ENCODE assay signal across 9 cellular contexts in the genomic region with DNA sequence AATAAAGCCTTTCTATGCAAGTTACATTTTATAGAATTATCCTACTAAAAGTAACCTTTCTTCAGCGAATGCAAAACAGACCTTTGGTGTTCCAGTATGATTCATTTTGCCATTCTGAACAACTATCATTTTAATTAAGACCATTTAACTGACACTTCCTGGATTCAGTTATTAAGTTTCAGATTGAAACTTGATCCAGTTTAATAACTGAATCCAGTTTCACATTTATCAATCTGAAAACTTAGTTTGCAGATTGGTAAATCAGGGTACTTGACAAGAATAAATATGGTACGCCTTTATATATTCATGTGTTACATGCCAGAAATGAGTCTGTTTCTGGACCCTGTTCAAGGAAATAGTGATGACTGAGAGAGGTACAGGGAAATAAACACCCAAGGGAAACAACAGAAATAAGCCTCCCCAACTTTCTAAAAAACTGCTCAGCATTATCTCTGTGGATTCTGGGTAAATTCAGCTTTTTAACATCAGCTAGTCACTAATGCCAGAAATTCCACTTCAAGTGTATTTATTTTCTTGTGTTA. TPM values are rescaled to one million over a fixed set of nuclear protein-coding genes. Genes with fewer than 3 reads are reported as not detected.
DNase-seq lines count a peak whose midpoint lies in the region; ATAC-seq, FAIRE-seq and TF ChIP-seq lines count a peak whose summit lies in the region.
"Had no signal": no experiment of that assay in that cellular context is flagged by ENCODE, and none has a peak within 500 bp of the region (broad histone marks: within the 10 kb centered on the region; RNA-seq: fewer than 3 reads in every experiment).

No MANE protein-coding gene starts in this region.

- TF ChIP-seq CTCF in keratinocyte (optimal IDR thresholded peaks at IDR 0.05 in 1 of 3, IDR thresholded peaks at IDR 0.05 in 1 of 3, conservative IDR thresholded peaks at IDR 0.05 in 1 of 3; ENCODE audit: extremely low read depth in 1 of 3, insufficient read depth in 2 of 3, low read length in 3 of 3) (no peak), thyroid gland (IDR thresholded peaks at IDR 0.05) (no peak)

- no peak for ATAC-seq in activated T-cell treated with anti-CD3 and anti-CD28 coated beads, Interleukin-2, amount 50 U/mL, for 4 hours
- no peak for ATAC-seq in GM21526 (IDR thresholded peaks at IDR 0.05; ENCODE audit: low FRiP score, unreplicated experiment)

- no peaks in the 10 kb centered on the region for H3K9me3 Mint-ChIP-seq in activated T-cell treated with anti-CD3 and anti-CD28 coated beads, Interleukin-2, amount 50 U/mL, for 4 hours
- no peaks in the 10 kb centered on the region for H3K9me3 Mint-ChIP-seq in activated T-helper 1 cell treated with anti-CD3 and anti-CD28 coated beads, Interleukin-12 subunit alpha, Interleukin-12 subunit beta, Interleukin-2, Interleukin-4 antibody, amounts not matched to agents 30 ng/mL and 10 ng/mL and 1 ng/mL, durations not matched to agents 14 hours and 24 hours and 36 hours

- intact Hi-C loops in activated T-helper 1 cell treated with anti-CD3 and anti-CD28 coated beads, Interleukin-12 subunit alpha, Interleukin-12 subunit beta, Interleukin-2, Interleukin-4 antibody, amounts not matched to agents 30 ng/mL and 10 ng/mL and 1 ng/mL, durations not matched to agents 14 hours and 24 hours and 36 hours (cut with micrococcal nuclease), result loop anchor here (2.0 to 5.0 kb wide), 7 partner anchors 17 to 336 kb away; a partner anchor contains a TSS
- intact Hi-C loops in thyroid gland (cut with DNase I), result no loop called here

- peak overlapping the region; percentile 75 for H3K4me3 Mint-ChIP-seq in activated T-cell treated with anti-CD3 and anti-CD28 coated beads, Interleukin-2, amount 50 U/mL, for 4 hours
- H3K4me3 Mint-ChIP-seq in activated T-helper 1 cell treated with anti-CD3 and anti-CD28 coated beads, Interleukin-12 subunit alpha, Interleukin-12 subunit beta, Interleukin-2, Interleukin-4 antibody, amounts not matched to agents 30 ng/mL and 10 ng/mL and 1 ng/mL, durations not matched to agents 14 hours and 24 hours and 36 hours, result peak overlapping the region; percentile 79

- peaks cover 58% of the 10 kb centered on the region for H3K4me1 Mint-ChIP-seq in activated T-cell treated with anti-CD3 and anti-CD28 coated beads, Interleukin-2, amount 50 U/mL, for 4 hours (ENCODE audit: low read depth)
- peaks cover 54% of the 10 kb centered on the region for H3K4me1 Mint-ChIP-seq in activated T-helper 1 cell treated with anti-CD3 and anti-CD28 coated beads, Interleukin-12 subunit alpha, Interleukin-12 subunit beta, Interleukin-2, Interleukin-4 antibody, amounts not matched to agents 30 ng/mL and 10 ng/mL and 1 ng/mL, durations not matched to agents 14 hours and 24 hours and 36 hours (ENCODE audit: low read depth)

- H4K20me1 ChIP-seq in keratinocyte (ENCODE audit: control insufficient read depth, extremely low read depth, insufficient read depth, low read length), result no peaks in the 10 kb centered on the region

- peaks cover 22% of the 10 kb centered on the region for H3K4me1 ChIP-seq in keratinocyte (ENCODE audit: control insufficient read depth, extremely low read depth, insufficient read depth, low read length)
- peaks cover 13 to 36% of the 10 kb centered on the region in 2 donors for H3K4me1 ChIP-seq in thyroid gland

- WGBS in thyroid gland, 2 donors, result 77 to 83% methylated on average over 2 of the region's 2 CpGs

- peak overlapping the region; percentile 98 for H3K27ac Mint-ChIP-seq in activated T-helper 1 cell treated with anti-CD3 and anti-CD28 coated beads, Interleukin-12 subunit alpha, Interleukin-12 subunit beta, Interleukin-2, Interleukin-4 antibody, amounts not matched to agents 30 ng/mL and 10 ng/mL and 1 ng/mL, durations not matched to agents 14 hours and 24 hours and 36 hours

- H3K27me3 Mint-ChIP-seq in activated T-cell treated with anti-CD3 and anti-CD28 coated beads, Interleukin-2, amount 50 U/mL, for 4 hours (ENCODE audit: low read depth), result no peaks in the 10 kb centered on the region
- H3K27me3 Mint-ChIP-seq in activated T-helper 1 cell treated with anti-CD3 and anti-CD28 coated beads, Interleukin-12 subunit alpha, Interleukin-12 subunit beta, Interleukin-2, Interleukin-4 antibody, amounts not matched to agents 30 ng/mL and 10 ng/mL and 1 ng/mL, durations not matched to agents 14 hours and 24 hours and 36 hours (ENCODE audit: insufficient read depth), result no peaks in the 10 kb centered on the region

- no peak overlapping the region for H3K9ac ChIP-seq in keratinocyte (ENCODE audit: control insufficient read depth, extremely low read depth, insufficient read depth, low read length)

- H3K4me2 ChIP-seq in keratinocyte (ENCODE audit: control insufficient read depth, extremely low read depth, insufficient read depth, low read depth, low read length), result peak overlapping the region; percentile 29

- no peak overlapping the region for H2AFZ ChIP-seq in keratinocyte (ENCODE audit: control insufficient read depth, low read length)

- peak; percentile 61 for FAIRE-seq in keratinocyte (lab: Jason Lieb, UNC)

- H3K27me3 ChIP-seq in keratinocyte (ENCODE audit: control insufficient read depth, extremely low read depth, insufficient read depth, low read length) (no peaks in the 10 kb centered on the region), thyroid gland (no peaks in the 10 kb centered on the region)
- H3K27me3 ChIP-seq: neutrophil had no signal

- H3K27ac ChIP-seq in keratinocyte (ENCODE audit: control insufficient read depth, insufficient read depth, low read length), result peak overlapping the region; percentile 28
- peak overlapping the region; percentile 31 to 88 (median 83) for H3K27ac ChIP-seq in thyroid gland
- H3K27ac ChIP-seq: neutrophil had no signal

- TF ChIP-seq POLR2A in thyroid gland (IDR thresholded peaks at IDR 0.05), result no peak

- H3K4me3 ChIP-seq in keratinocyte (ENCODE audit: control insufficient read depth in 2 of 3, extremely low read depth in 1 of 3, insufficient read depth in 2 of 3, low read depth in 1 of 3, low read length in 3 of 3) (no peak overlapping the region), thyroid gland (replicated peaks in 1 of 3) (no peak overlapping the region)

- dilution Hi-C loops in keratinocyte (cut with MboI; ENCODE audit: extremely low pct_ligation_motif_present, low sequenced_read_pairs), result no loop called here

- peaks cover 19% of the 10 kb centered on the region for H3K36me3 Mint-ChIP-seq in activated T-cell treated with anti-CD3 and anti-CD28 coated beads, Interleukin-2, amount 50 U/mL, for 4 hours (ENCODE audit: insufficient read depth)
- H3K36me3 Mint-ChIP-seq in activated T-helper 1 cell treated with anti-CD3 and anti-CD28 coated beads, Interleukin-12 subunit alpha, Interleukin-12 subunit beta, Interleukin-2, Interleukin-4 antibody, amounts not matched to agents 30 ng/mL and 10 ng/mL and 1 ng/mL, durations not matched to agents 14 hours and 24 hours and 36 hours (ENCODE audit: low read depth), result peaks cover 28% of the 10 kb centered on the region

- no peaks in the 10 kb centered on the region for H3K9me1 ChIP-seq in keratinocyte (ENCODE audit: control insufficient read depth, extremely low read depth, insufficient read depth, low read length)

- H3K9me3 ChIP-seq in keratinocyte (ENCODE audit: control insufficient read depth, low read depth, low read length) (no peaks in the 10 kb centered on the region), thyroid gland (no peaks in the 10 kb centered on the region)
- H3K9me3 ChIP-seq: neutrophil had no signal

- no peaks in the 10 kb centered on the region for H3K79me2 ChIP-seq in keratinocyte (ENCODE audit: control insufficient read depth, insufficient read depth, low read length)

- H3K36me3 ChIP-seq in keratinocyte (ENCODE audit: control insufficient read depth in 2 of 2, extremely low read depth in 1 of 2, insufficient read depth in 2 of 2, low read length in 2 of 2) (no peaks in the 10 kb centered on the region), thyroid gland (peaks cover 4 to 5% of the 10 kb centered on the region in 2 donors)

- no peak for DNase-seq in activated T-cell treated with anti-CD3 and anti-CD28 coated beads, Interleukin-2, amount 50 U/mL, for 4 hours
- DNase-seq in activated T-cell treated with anti-CD3 and anti-CD28 coated beads, Interleukin-2, amount 50 U/mL, for 1 hour, result no peak
- DNase-seq in activated T-helper 1 cell treated with anti-CD3 and anti-CD28 coated beads, Interleukin-12 subunit alpha, Interleukin-12 subunit beta, Interleukin-2, Interleukin-4 antibody, amounts not matched to agents 30 ng/mL and 10 ng/mL and 1 ng/mL, durations not matched to agents 14 hours and 24 hours and 36 hours (ENCODE audit: low spot score), result no peak
- DNase-seq in keratinocyte (ENCODE audit: low read depth, low spot score) (no peak), thyroid gland (no peak), NCI-H2171 treated with DMSO at 0.1 percent for 48 hours (lab: John Stamatoyannopoulos, UW) (no peak), foreskin melanocyte (no peak)

RNA-seq across cellular contexts. Expression of a gene that starts 23.3 kb away (rescaled TPM):
- 10 to 100 TPM; 54.9 to 93.3 (median 88.8) TPM for total RNA-seq in activated T-cell treated with anti-CD3 and anti-CD28 coated beads, Interleukin-2, amount 50 U/mL, for 4 hours
- 72.4 and 79.7 TPM in 2 replicates for total RNA-seq in activated T-helper 1 cell treated with anti-CD3 and anti-CD28 coated beads, Interleukin-12 subunit alpha, Interleukin-12 subunit beta, Interleukin-2, Interleukin-4 antibody, amounts not matched to agents 30 ng/mL and 10 ng/mL and 1 ng/mL, durations not matched to agents 14 hours and 24 hours and 36 hours
- 24.6 to 133 TPM (median 88.9 TPM) in 3 replicates for polyA plus RNA-seq in keratinocyte
- 42.2 TPM for polyA plus RNA-seq in keratinocyte (2011; ENCODE audit: low read depth)
- 20.8 and 25.5 TPM in 2 replicates for polyA plus RNA-seq in keratinocyte (2011; cell fraction: cytosol; rRNA removed)
- 190 and 207 TPM in 2 replicates for polyA plus RNA-seq in keratinocyte (2011; cell fraction: nucleus; rRNA removed)
- polyA plus RNA-seq in keratinocyte (2012; ENCODE audit: low replicate concordance), result 9.0 and 40.2 TPM in 2 replicates
- 17.8 to 168 TPM (median 144 TPM) in 3 replicates for polyA minus RNA-seq in keratinocyte
- 35.3 TPM for polyA minus RNA-seq in keratinocyte (2011; cell fraction: cytosol; rRNA and poly(A)+ RNA removed)
- 161 and 247 TPM in 2 replicates for polyA minus RNA-seq in keratinocyte (2011; cell fraction: nucleus; rRNA and poly(A)+ RNA removed)
- 100 to 1,000 TPM in 1 of 4 donors, 10 to 100 TPM in 3; 37.5 to 132 (median 56.9) TPM for total RNA-seq in thyroid gland

RNA-seq across cellular contexts. Expression of a gene that starts 47.0 kb away (rescaled TPM):
- 10 to 100 TPM; 13.8 to 14.1 (median 13.8) TPM for total RNA-seq in activated T-cell treated with anti-CD3 and anti-CD28 coated beads, Interleukin-2, amount 50 U/mL, for 4 hours
- 17.6 and 17.8 TPM in 2 replicates for total RNA-seq in activated T-helper 1 cell treated with anti-CD3 and anti-CD28 coated beads, Interleukin-12 subunit alpha, Interleukin-12 subunit beta, Interleukin-2, Interleukin-4 antibody, amounts not matched to agents 30 ng/mL and 10 ng/mL and 1 ng/mL, durations not matched to agents 14 hours and 24 hours and 36 hours
- polyA plus RNA-seq in keratinocyte, result 15.8 to 19.9 TPM (median 16.8 TPM) in 3 replicates
- polyA plus RNA-seq in keratinocyte (2011; ENCODE audit: low read depth), result 2.6 TPM
- polyA plus RNA-seq in keratinocyte (2011; cell fraction: cytosol; rRNA removed), result 10.2 and 14.8 TPM in 2 replicates
- 14.9 and 18.2 TPM in 2 replicates for polyA plus RNA-seq in keratinocyte (2011; cell fraction: nucleus; rRNA removed)
- 1.6 and 13.9 TPM in 2 replicates for polyA plus RNA-seq in keratinocyte (2012; ENCODE audit: low replicate concordance)
- polyA minus RNA-seq in keratinocyte, result 28.7 to 36.9 TPM (median 35.8 TPM) in 3 replicates
- 13.8 TPM for polyA minus RNA-seq in keratinocyte (2011; cell fraction: cytosol; rRNA and poly(A)+ RNA removed)
- polyA minus RNA-seq in keratinocyte (2011; cell fraction: nucleus; rRNA and poly(A)+ RNA removed), result 19.4 and 27.1 TPM in 2 replicates
- total RNA-seq in thyroid gland, result 10 to 100 TPM; 10.5 to 18.9 (median 13.2) TPM
